In genomic region chr2:164155558-164155957, GRCh38 we compare ENCODE assay signal across 17 cellular contexts.
DNase-seq lines count a peak whose midpoint lies in the region; ATAC-seq and TF ChIP-seq lines count a peak whose summit lies in the region.
"Had no signal": no experiment of that assay in that cellular context is flagged by ENCODE, and none has a peak within 500 bp of the region (broad histone marks: within the 10 kb centered on the region; RNA-seq: fewer than 3 reads in every experiment).

No MANE protein-coding gene starts in this region.

- peak; percentile 17 for DNase-seq in MCF 10A (ENCODE audit: unreplicated experiment)
- DNase-seq in mammary epithelial cell: no peak
- DNase-seq in foreskin keratinocyte: no peak
- no peak for DNase-seq in stimulated activated naive CD8-positive, alpha-beta T cell treated with anti-CD3 and anti-CD28 coated beads, Interleukin-15, Interleukin-2, amounts not matched to agents 100 U/mL and 50 U/mL, for 24 hours
- DNase-seq in SKM-1 treated with dmso at 0.1 percent for 144 hours (lab: John Stamatoyannopoulos, UW; ENCODE audit: unreplicated experiment): no peak
- DNase-seq: AML-193; Caco-2; Calu3; CD4-positive, alpha-beta T cell; CD8-positive, alpha-beta T cell; DMS79 treated with DMSO at 0.1 percent for 48 hours; GF-D8 had no signal

- in situ Hi-C loops in mammary epithelial cell (cut with MboI; ENCODE audit: low sequenced_read_pairs in 2 of 2): no loop called here

- H3K27me3 ChIP-seq in mammary epithelial cell (ENCODE audit: insufficient read depth, low read length): no peaks in the 10 kb centered on the region
- H3K27me3 ChIP-seq in foreskin keratinocyte: no peaks in the 10 kb centered on the region
- H3K27me3 ChIP-seq: BLaER1 treated with 17β-estradiol and CSF1 and Interleukin-3, amounts not matched to agents 10 nM and 100 nM had no signal

- intact Hi-C loops in MCF 10A (cut with micrococcal nuclease) (no loop called here), mammary epithelial cell (cut with micrococcal nuclease) (no loop called here)

- H2AFZ ChIP-seq in mammary epithelial cell (ENCODE audit: low read depth, low read length): no peak overlapping the region

- H4K20me1 ChIP-seq in mammary epithelial cell (ENCODE audit: insufficient read depth, low read length): no peaks in the 10 kb centered on the region
- H4K20me1 ChIP-seq: BLaER1 treated with 17β-estradiol and CSF1 and Interleukin-3, amounts not matched to agents 10 nM and 100 nM had no signal

- POLR2A ChIA-PET in MCF 10A (lab: Yijun Ruan, JAX): no interaction called here

- H3K4me3 ChIP-seq in mammary epithelial cell (replicated peaks in 1 of 3; ENCODE audit: insufficient read depth in 1 of 3, low read depth in 2 of 3, low read length in 3 of 3): no peak overlapping the region
- H3K4me3 ChIP-seq: A549; BLaER1 treated with 17β-estradiol and CSF1 and Interleukin-3, amounts not matched to agents 10 nM and 100 nM had no signal

- H3K36me3 Mint-ChIP-seq in MCF 10A (ENCODE audit: insufficient read depth, unreplicated experiment): no peaks in the 10 kb centered on the region
- H3K36me3 Mint-ChIP-seq: CD8-positive, alpha-beta T cell had no signal

- no peak overlapping the region for H3K9ac ChIP-seq in mammary epithelial cell (ENCODE audit: insufficient read depth, low read length)
- H3K9ac ChIP-seq: BLaER1 treated with 17β-estradiol and CSF1 and Interleukin-3, amounts not matched to agents 10 nM and 100 nM had no signal

- H3K4me1 Mint-ChIP-seq in MCF 10A (ENCODE audit: insufficient read depth, unreplicated experiment): peaks cover 17% of the 10 kb centered on the region
- H3K4me1 Mint-ChIP-seq: B cell had no signal

- CTCF ChIA-PET in MCF 10A (lab: Yijun Ruan, JAX) (no interaction called here), mammary epithelial cell (lab: Charles Lee; ENCODE audit: low non-redundant PET) (no interaction called here)

- ATAC-seq in foreskin keratinocyte: peak; percentile 59
- ATAC-seq in stimulated activated naive CD8-positive, alpha-beta T cell treated with anti-CD3 and anti-CD28 coated beads, Interleukin-15, Interleukin-2, amounts not matched to agents 100 U/mL and 50 U/mL, for 24 hours: no peak
- ATAC-seq: A549; CD8-positive, alpha-beta T cell had no signal

- H3K27ac Mint-ChIP-seq in MCF 10A (ENCODE audit: low read depth, unreplicated experiment): no peak overlapping the region
- H3K27ac Mint-ChIP-seq: B cell; CD4-positive, alpha-beta T cell; CD8-positive, alpha-beta T cell had no signal

- H3K36me3 ChIP-seq in mammary epithelial cell (ENCODE audit: insufficient read depth, low read length): no peaks in the 10 kb centered on the region
- H3K36me3 ChIP-seq: BLaER1 treated with 17β-estradiol and CSF1 and Interleukin-3, amounts not matched to agents 10 nM and 100 nM had no signal

- H3K9me3 ChIP-seq in mammary epithelial cell (replicated peaks; ENCODE audit: insufficient read depth, low read length): no peaks in the 10 kb centered on the region
- H3K9me3 ChIP-seq: A549 had no signal

- no peaks in the 10 kb centered on the region for H3K9me3 Mint-ChIP-seq in MCF 10A (ENCODE audit: unreplicated experiment)

- H3K4me2 ChIP-seq in mammary epithelial cell (ENCODE audit: insufficient read depth, low read depth, low read length): no peak overlapping the region
- H3K4me2 ChIP-seq: A549; BLaER1 treated with 17β-estradiol and CSF1 and Interleukin-3, amounts not matched to agents 10 nM and 100 nM had no signal

- TF ChIP-seq CTCF in MCF 10A (IDR thresholded peaks at IDR 0.05; ENCODE audit: unreplicated experiment): no peak
- no peak for TF ChIP-seq CTCF in mammary epithelial cell (conservative IDR thresholded peaks at IDR 0.05 in 1 of 2, IDR thresholded peaks at IDR 0.05 in 1 of 2; ENCODE audit: extremely low read depth in 1 of 2, insufficient read depth in 1 of 2, low read depth in 1 of 2, low read length in 2 of 2)
- no peak for TF ChIP-seq CTCF in foreskin keratinocyte (conservative IDR thresholded peaks at IDR 0.05)

- H3K27ac ChIP-seq in mammary epithelial cell (ENCODE audit: insufficient read depth, low read depth, low read length) (no peak overlapping the region), foreskin keratinocyte (no peak overlapping the region)
- H3K27ac ChIP-seq: 22Rv1; A549; BLaER1 treated with 17β-estradiol and CSF1 and Interleukin-3, amounts not matched to agents 10 nM and 100 nM; C4-2B had no signal

- no peaks in the 10 kb centered on the region for H3K27me3 Mint-ChIP-seq in MCF 10A (ENCODE audit: insufficient read depth, unreplicated experiment)
- H3K27me3 Mint-ChIP-seq: B cell; CD4-positive, alpha-beta T cell had no signal

- dilution Hi-C loops in mammary epithelial cell (cut with HindIII; ENCODE audit: low sequenced_read_pairs): no loop called here

- no peaks in the 10 kb centered on the region for H3K79me2 ChIP-seq in mammary epithelial cell (ENCODE audit: insufficient read depth, low read length)

- BruUV-seq in MCF 10A (replicated peaks; lab: Mats Ljungman, UMichigan) (no TSS peak), mammary epithelial cell (replicated peaks; lab: Mats Ljungman, UMichigan) (no TSS peak)

- no peak overlapping the region for H3K4me3 Mint-ChIP-seq in MCF 10A (ENCODE audit: unreplicated experiment)
- H3K4me3 Mint-ChIP-seq: B cell; CD4-positive, alpha-beta T cell; CD8-positive, alpha-beta T cell had no signal

- H3K4me1 ChIP-seq in mammary epithelial cell (ENCODE audit: insufficient read depth, low read length) (no peaks in the 10 kb centered on the region), foreskin keratinocyte (no peaks in the 10 kb centered on the region)
- H3K4me1 ChIP-seq: A549; BLaER1 treated with 17β-estradiol and CSF1 and Interleukin-3, amounts not matched to agents 10 nM and 100 nM; Caco-2 had no signal
